In genomic region chr15:41585140-41586047, GRCh38 we compare ENCODE assay signal across 8 cellular contexts. TPM values are rescaled to one million over a fixed set of nuclear protein-coding genes. Genes with fewer than 3 reads are reported as not detected.
DNase-seq lines count a peak whose midpoint lies in the region; ATAC-seq and TF ChIP-seq lines count a peak whose summit lies in the region.

No MANE protein-coding gene starts in this region.

- H4K20me1 ChIP-seq in BLaER1 (peaks cover 10% of the 10 kb centered on the region; the same call in 1 of the 2 replicates), neural progenitor cell (ENCODE audit: low read depth) (no peaks in the 10 kb centered on the region)

- H3K27me3 Mint-ChIP-seq in activated T-helper 1 cell treated with anti-CD3 and anti-CD28 coated beads, Interleukin-12 subunit alpha, Interleukin-12 subunit beta, Interleukin-2, Interleukin-4 antibody, amounts not matched to agents 30 ng/mL and 10 ng/mL and 1 ng/mL, durations not matched to agents 14 hours and 24 hours and 36 hours (ENCODE audit: insufficient read depth) = peaks cover 67% of the 10 kb centered on the region
- peaks cover 15% of the 10 kb centered on the region for H3K27me3 Mint-ChIP-seq in neural progenitor cell (ENCODE audit: insufficient read depth, low read depth)

- H3K36me3 Mint-ChIP-seq in activated T-helper 1 cell treated with anti-CD3 and anti-CD28 coated beads, Interleukin-12 subunit alpha, Interleukin-12 subunit beta, Interleukin-2, Interleukin-4 antibody, amounts not matched to agents 30 ng/mL and 10 ng/mL and 1 ng/mL, durations not matched to agents 14 hours and 24 hours and 36 hours (ENCODE audit: low read depth) = peaks cover 3% of the 10 kb centered on the region
- H3K36me3 Mint-ChIP-seq in neural progenitor cell = no peaks in the 10 kb centered on the region

- H3K9me3 ChIP-seq in BLaER1 (no peaks in the 10 kb centered on the region), neural progenitor cell (ENCODE audit: low read depth) (no peaks in the 10 kb centered on the region), tibial artery (no peaks in the 10 kb centered on the region)

- peaks cover 35% of the 10 kb centered on the region for H3F3A ChIP-seq in neural progenitor cell (ENCODE audit: low read depth)

- no peaks in the 10 kb centered on the region for H3K79me2 ChIP-seq in neural progenitor cell (ENCODE audit: low read depth)

- H3K27me3 ChIP-seq in BLaER1 (peaks cover 46% of the 10 kb centered on the region), neural progenitor cell (no peaks in the 10 kb centered on the region), tibial artery (no peaks in the 10 kb centered on the region)

- ATAC-seq in HG03442 (IDR thresholded peaks at IDR 0.05; ENCODE audit: unreplicated experiment) (no peak), GM21423 (IDR thresholded peaks at IDR 0.05; ENCODE audit: unreplicated experiment) (no peak)

- peak overlapping the region; percentile 72 for H3K4me3 Mint-ChIP-seq in activated T-helper 1 cell treated with anti-CD3 and anti-CD28 coated beads, Interleukin-12 subunit alpha, Interleukin-12 subunit beta, Interleukin-2, Interleukin-4 antibody, amounts not matched to agents 30 ng/mL and 10 ng/mL and 1 ng/mL, durations not matched to agents 14 hours and 24 hours and 36 hours
- peak overlapping the region; percentile 81 for H3K4me3 Mint-ChIP-seq in neural progenitor cell

- H3K4me2 ChIP-seq in BLaER1 = peak overlapping the region; percentile 78
- H3K4me2 ChIP-seq in neural progenitor cell = peak overlapping the region; percentile 74

- TF ChIP-seq CTCF in neural progenitor cell (IDR thresholded peaks at IDR 0.05) = peak; percentile 35
- TF ChIP-seq CTCF in tibial artery (IDR thresholded peaks at IDR 0.05) = peak; percentile 32 to 37

- H3K4me3 ChIP-seq in BLaER1 (peak overlapping the region; percentile 59), neural progenitor cell (peak overlapping the region; percentile 40), tibial artery (peak overlapping the region; percentile 51 to 57)

- H3K27ac Mint-ChIP-seq in activated T-helper 1 cell treated with anti-CD3 and anti-CD28 coated beads, Interleukin-12 subunit alpha, Interleukin-12 subunit beta, Interleukin-2, Interleukin-4 antibody, amounts not matched to agents 30 ng/mL and 10 ng/mL and 1 ng/mL, durations not matched to agents 14 hours and 24 hours and 36 hours = no peak overlapping the region
- peak overlapping the region; percentile 83 for H3K27ac Mint-ChIP-seq in neural progenitor cell

- H3K36me3 ChIP-seq in BLaER1 (no peaks in the 10 kb centered on the region), neural progenitor cell (no peaks in the 10 kb centered on the region), tibial artery (no peaks in the 10 kb centered on the region)

- H2AFZ ChIP-seq in neural progenitor cell (replicated peaks) = peak overlapping the region; percentile 74

- H3K9ac ChIP-seq in BLaER1 = no peak overlapping the region
- H3K9ac ChIP-seq in neural progenitor cell = no peak overlapping the region

- intact Hi-C loops in activated T-helper 1 cell treated with anti-CD3 and anti-CD28 coated beads, Interleukin-12 subunit alpha, Interleukin-12 subunit beta, Interleukin-2, Interleukin-4 antibody, amounts not matched to agents 30 ng/mL and 10 ng/mL and 1 ng/mL, durations not matched to agents 14 hours and 24 hours and 36 hours (cut with micrococcal nuclease) = loop anchor here (2.0 kb wide), 1 partner anchor 119 kb away; no protein-coding TSS in a partner anchor
- intact Hi-C loops in tibial artery (cut with DNase I; ENCODE audit: low total_unique reads) = no loop called here

- peaks cover 8% of the 10 kb centered on the region for H3K4me1 ChIP-seq in BLaER1
- peaks cover 10% of the 10 kb centered on the region for H3K4me1 ChIP-seq in neural progenitor cell
- peaks cover 0 to 11% (median 3%) of the 10 kb centered on the region in 4 donors for H3K4me1 ChIP-seq in tibial artery

- DNase-seq in MV-4-11 (lab: John Stamatoyannopoulos, UW) (peak; percentile 49), foreskin melanocyte (peak; percentile 86), neural progenitor cell (ENCODE audit: low spot score) (peak; percentile 69), tibial artery (no peak)
- peak; percentile 8 for DNase-seq in activated T-helper 1 cell treated with anti-CD3 and anti-CD28 coated beads, Interleukin-12 subunit alpha, Interleukin-12 subunit beta, Interleukin-2, Interleukin-4 antibody, amounts not matched to agents 30 ng/mL and 10 ng/mL and 1 ng/mL, durations not matched to agents 14 hours and 24 hours and 36 hours (ENCODE audit: low spot score)

- no peaks in the 10 kb centered on the region for H3K9me3 Mint-ChIP-seq in activated T-helper 1 cell treated with anti-CD3 and anti-CD28 coated beads, Interleukin-12 subunit alpha, Interleukin-12 subunit beta, Interleukin-2, Interleukin-4 antibody, amounts not matched to agents 30 ng/mL and 10 ng/mL and 1 ng/mL, durations not matched to agents 14 hours and 24 hours and 36 hours
- H3K9me3 Mint-ChIP-seq in neural progenitor cell = peaks cover 3% of the 10 kb centered on the region

- H3K27ac ChIP-seq in BLaER1 = no peak overlapping the region
- no peak overlapping the region for H3K27ac ChIP-seq in neural progenitor cell
- H3K27ac ChIP-seq in tibial artery = peak overlapping the region; percentile 48 to 68

- H3K4me1 Mint-ChIP-seq in activated T-helper 1 cell treated with anti-CD3 and anti-CD28 coated beads, Interleukin-12 subunit alpha, Interleukin-12 subunit beta, Interleukin-2, Interleukin-4 antibody, amounts not matched to agents 30 ng/mL and 10 ng/mL and 1 ng/mL, durations not matched to agents 14 hours and 24 hours and 36 hours (ENCODE audit: low read depth) = peaks cover 6% of the 10 kb centered on the region
- peaks cover 10% of the 10 kb centered on the region for H3K4me1 Mint-ChIP-seq in neural progenitor cell

RNA-seq across cellular contexts. Expression of gene TYRO3, which starts 26.4 kb away (rescaled TPM):
- total RNA-seq in activated T-helper 1 cell treated with anti-CD3 and anti-CD28 coated beads, Interleukin-12 subunit alpha, Interleukin-12 subunit beta, Interleukin-2, Interleukin-4 antibody, amounts not matched to agents 30 ng/mL and 10 ng/mL and 1 ng/mL, durations not matched to agents 14 hours and 24 hours and 36 hours = 2.6 and 3.0 TPM in 2 replicates
- total RNA-seq in neural progenitor cell (ENCODE audit: low replicate concordance) = 59.1 and 116 TPM in 2 replicates

RNA-seq across cellular contexts. Expression of gene RPAP1, which starts 41.3 kb away (rescaled TPM):
- total RNA-seq in activated T-helper 1 cell treated with anti-CD3 and anti-CD28 coated beads, Interleukin-12 subunit alpha, Interleukin-12 subunit beta, Interleukin-2, Interleukin-4 antibody, amounts not matched to agents 30 ng/mL and 10 ng/mL and 1 ng/mL, durations not matched to agents 14 hours and 24 hours and 36 hours = 52.4 and 58.1 TPM in 2 replicates
- 20.3 and 36.8 TPM in 2 replicates for total RNA-seq in neural progenitor cell (ENCODE audit: low replicate concordance)

Comparison
In these comparisons a context has a peak if more than half of its experiments do, and no peak if none do; other contexts are left out.
1. H3K27ac ChIP-seq: peak in tibial artery (2 of 2); none in BLaER1 (single experiment) and neural progenitor cell (single experiment).
2. DNase-seq: peak in MV-4-11 (single experiment), activated T-helper 1 cell treated with anti-CD3 and anti-CD28 coated beads, Interleukin-12 subunit alpha, Interleukin-12 subunit beta, Interleukin-2, Interleukin-4 antibody, amounts not matched to agents 30 ng/mL and 10 ng/mL and 1 ng/mL, durations not matched to agents 14 hours and 24 hours and 36 hours (single experiment), foreskin melanocyte (single experiment) and neural progenitor cell (single experiment); none in tibial artery (0 of 2).
3. RNA of gene TYRO3, which starts 26.4 kb away (total RNA-seq): 59.1 to 116 TPM in neural progenitor cell; 2.6 to 3.0 TPM in activated T-helper 1 cell treated with anti-CD3 and anti-CD28 coated beads, Interleukin-12 subunit alpha, Interleukin-12 subunit beta, Interleukin-2, Interleukin-4 antibody, amounts not matched to agents 30 ng/mL and 10 ng/mL and 1 ng/mL, durations not matched to agents 14 hours and 24 hours and 36 hours; every median in the first group is over 10 times any median in the second.
4. Peak in every context shown above with its lines, with median percentiles within 50 percentile points of each other: H3K4me3 ChIP-seq.